16 cellular contexts compared by ENCODE assay signal in the genomic region with DNA sequence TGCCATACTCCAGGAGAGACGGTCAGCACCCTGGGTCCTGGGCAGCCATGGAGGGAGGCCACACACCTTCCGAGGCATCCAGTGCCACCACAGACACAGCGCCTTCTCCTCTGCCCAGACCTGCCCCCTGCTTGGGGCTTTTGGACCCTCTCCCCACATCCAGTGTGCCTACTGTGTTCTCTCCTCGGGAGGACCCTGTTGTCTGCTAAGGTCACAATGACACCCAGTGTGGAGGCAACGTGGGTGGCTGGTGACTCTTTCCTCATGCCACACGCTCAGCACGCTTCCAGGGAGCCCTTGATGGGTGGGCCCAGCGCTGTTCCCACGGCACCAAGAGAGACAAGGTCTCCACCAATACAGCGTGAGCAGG.
A peak's percentile ranks its signal among the peaks of the same experiment; 100 is the strongest.
DNase-seq lines count a peak whose midpoint lies in the region; ATAC-seq, FAIRE-seq and TF ChIP-seq lines count a peak whose summit lies in the region.
"Had no signal": no experiment of that assay in that cellular context is flagged by ENCODE, and none has a peak within 500 bp of the region (broad histone marks: within the 10 kb centered on the region; RNA-seq: fewer than 3 reads in every experiment).

No MANE protein-coding gene starts in this region.

- no peaks in the 10 kb centered on the region for H3K36me3 ChIP-seq in WERI-Rb-1
- no peaks in the 10 kb centered on the region for H3K36me3 ChIP-seq in kidney (ENCODE audit: control insufficient read depth in 1 of 2, insufficient read depth in 2 of 2, low read length in 2 of 2)
- no peaks in the 10 kb centered on the region for H3K36me3 ChIP-seq in body of pancreas (replicated peaks in 1 of 2; ENCODE audit: insufficient read depth in 1 of 2, low read depth in 2 of 2)
- H3K36me3 ChIP-seq in right atrium auricular region = no peaks in the 10 kb centered on the region

- no peak overlapping the region for H3K9ac ChIP-seq in kidney (ENCODE audit: low read length in 2 of 2)

- POLR2A ChIA-PET in RWPE1 (lab: Yijun Ruan, JAX; ENCODE audit: low non-redundant PET) = no interaction called here

- H3K27me3 Mint-ChIP-seq in CD14-positive monocyte (ENCODE audit: low read depth in 3 of 3) = peaks cover 2 to 11% (median 4%) of the 10 kb centered on the region in 3 donors

- H3K27ac Mint-ChIP-seq in CD14-positive monocyte = no peak overlapping the region

- CTCF ChIA-PET in RWPE1 (lab: Yijun Ruan, JAX) = no interaction called here

- DNase-seq in CD14-positive monocyte (ENCODE audit: low spot score) (peak; percentile 36), WERI-Rb-1 (peak; percentile 9), kidney (peak; percentile 62), sciatic nerve (ENCODE audit: low spot score) (peak; percentile 21), body of pancreas (no peak), RWPE1 (ENCODE audit: low spot score) (no peak), right atrium auricular region (ENCODE audit: low spot score) (no peak)
- DNase-seq: AML-193; CD4-positive, CD25-positive, alpha-beta regulatory T cell; DMS79; HCEC 1CT; KG1; NCI-H1092; NCI-H1694 treated with DMSO at 0.1 percent for 48 hours; PC-3 had no signal

- no peaks in the 10 kb centered on the region for H3K36me3 Mint-ChIP-seq in CD14-positive monocyte
- H3K36me3 Mint-ChIP-seq: CD4-positive, CD25-positive, alpha-beta regulatory T cell had no signal

- no peak for FAIRE-seq in kidney (lab: Jason Lieb, UNC)
- FAIRE-seq: GM12891 had no signal

- H3K4me1 Mint-ChIP-seq in CD14-positive monocyte = no peaks in the 10 kb centered on the region

- no peak for ATAC-seq in sciatic nerve
- ATAC-seq in body of pancreas = no peak
- ATAC-seq: PC-3 had no signal

- no peak overlapping the region for H3K4me3 Mint-ChIP-seq in CD14-positive monocyte
- H3K4me3 Mint-ChIP-seq: CD4-positive, CD25-positive, alpha-beta regulatory T cell had no signal

- WGBS in body of pancreas, 2 donors = 62 to 80% methylated on average over 7 to 10 of the region's 10 CpGs

- intact Hi-C loops in CD14-positive monocyte (cut with micrococcal nuclease) = no loop called here
- intact Hi-C loops in kidney (cut with DNase I) = no loop called here
- intact Hi-C loops in sciatic nerve (cut with DNase I) = no loop called here
- intact Hi-C loops in body of pancreas (cut with DNase I) = no loop called here

- no peak for TF ChIP-seq CTCF in CD14-positive monocyte (IDR thresholded peaks at IDR 0.05)
- TF ChIP-seq CTCF in WERI-Rb-1 (IDR thresholded peaks at IDR 0.05; ENCODE audit: low read depth, low read length) = no peak
- no peak for TF ChIP-seq CTCF in kidney (IDR thresholded peaks at IDR 0.05; ENCODE audit: borderline replicate concordance, extremely low read depth, insufficient read depth)
- TF ChIP-seq CTCF in body of pancreas (IDR thresholded peaks at IDR 0.05) = no peak
- no peak for TF ChIP-seq CTCF in RWPE1 (conservative IDR thresholded peaks at IDR 0.05; ENCODE audit: low read depth)
- no peak for TF ChIP-seq CTCF in right atrium auricular region (IDR thresholded peaks at IDR 0.05)

- H3K27me3 ChIP-seq in WERI-Rb-1 (ENCODE audit: insufficient read depth, low read depth, severe bottlenecking) = no peaks in the 10 kb centered on the region
- H3K27me3 ChIP-seq in body of pancreas = no peaks in the 10 kb centered on the region
- H3K27me3 ChIP-seq in right atrium auricular region = no peaks in the 10 kb centered on the region

- TF ChIP-seq POLR2A in body of pancreas (IDR thresholded peaks at IDR 0.05) = no peak

- no peak overlapping the region for H3K27ac ChIP-seq in WERI-Rb-1
- no peak overlapping the region for H3K27ac ChIP-seq in kidney (ENCODE audit: low read depth in 2 of 2, low read length in 2 of 2)
- no peak overlapping the region for H3K27ac ChIP-seq in body of pancreas
- H3K27ac ChIP-seq in RWPE1 = no peak overlapping the region
- H3K27ac ChIP-seq in right atrium auricular region = no peak overlapping the region

- H3K9me3 Mint-ChIP-seq in CD14-positive monocyte = peaks cover 0 to 3% (median 0%) of the 10 kb centered on the region in 7 donors

- no peaks in the 10 kb centered on the region for H3K9me3 ChIP-seq in WERI-Rb-1 (ENCODE audit: severe bottlenecking)
- no peaks in the 10 kb centered on the region for H3K9me3 ChIP-seq in kidney (ENCODE audit: control insufficient read depth in 1 of 2, low read length in 2 of 2)
- no peaks in the 10 kb centered on the region for H3K9me3 ChIP-seq in body of pancreas
- peaks cover 0 to 5% of the 10 kb centered on the region in 2 donors for H3K9me3 ChIP-seq in right atrium auricular region

- no peak overlapping the region for H3K4me3 ChIP-seq in WERI-Rb-1 (ENCODE audit: low read depth, low read length)
- no peak overlapping the region for H3K4me3 ChIP-seq in kidney (ENCODE audit: low read length in 2 of 2)
- H3K4me3 ChIP-seq in body of pancreas = no peak overlapping the region
- no peak overlapping the region for H3K4me3 ChIP-seq in right atrium auricular region

- no peaks in the 10 kb centered on the region for H3K4me1 ChIP-seq in kidney (ENCODE audit: control insufficient read depth in 1 of 2, insufficient read depth in 1 of 2, low read depth in 1 of 2, low read length in 2 of 2)
- no peaks in the 10 kb centered on the region for H3K4me1 ChIP-seq in body of pancreas
- peaks cover 0 to 12% of the 10 kb centered on the region in 2 donors for H3K4me1 ChIP-seq in right atrium auricular region

Comparison
In these comparisons a context has a peak if more than half of its experiments do, and no peak if none do; other contexts are left out.
1. DNase-seq: peak in CD14-positive monocyte (single experiment), WERI-Rb-1 (single experiment), kidney (single experiment) and sciatic nerve (single experiment); none in body of pancreas (0 of 4), RWPE1 (single experiment) and right atrium auricular region (single experiment).